In the genomic region with DNA sequence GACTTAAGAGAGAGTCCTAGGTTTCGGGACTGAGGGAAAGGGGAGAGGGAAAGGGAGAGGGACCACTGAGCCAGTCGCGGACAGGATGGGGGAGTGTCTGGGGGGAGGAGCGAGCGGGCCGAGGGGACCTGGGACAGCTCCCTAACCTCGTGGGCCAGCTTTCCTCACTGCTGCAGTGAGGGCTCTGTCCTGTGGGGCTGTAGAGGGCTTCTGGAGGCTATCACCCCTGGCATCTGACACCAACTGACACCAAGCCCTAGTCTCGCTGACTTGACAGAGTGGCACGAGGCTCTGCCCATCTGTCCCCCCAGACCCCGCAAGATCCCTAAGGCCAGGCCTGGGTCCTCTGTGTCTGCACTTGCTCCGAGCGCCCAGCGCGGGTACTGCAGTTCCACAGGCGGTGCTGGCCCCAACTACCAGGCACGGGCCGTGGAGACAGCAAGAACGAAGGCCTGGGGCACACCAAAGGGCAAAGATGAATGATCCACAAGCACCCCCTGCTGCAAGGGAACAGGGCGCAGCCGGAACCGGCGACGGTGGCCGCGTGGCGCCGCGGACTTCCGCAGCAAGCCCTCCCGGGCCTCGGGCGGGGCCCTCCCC, we compare ENCODE assay signal across 8 cellular contexts. TPM values are rescaled to one million over a fixed set of nuclear protein-coding genes. Genes with fewer than 3 reads are reported as not detected.
DNase-seq lines count a peak whose midpoint lies in the region; ATAC-seq and TF ChIP-seq lines count a peak whose summit lies in the region.

No MANE protein-coding gene starts in this region.

- TF ChIP-seq CTCF in BJ (IDR thresholded peaks at IDR 0.05; ENCODE audit: insufficient read depth, low read depth, low read length) (peak; percentile 21; the same call in 1 of the 2 replicates), coronary artery (IDR thresholded peaks at IDR 0.05) (no peak), lung (IDR thresholded peaks at IDR 0.05; ENCODE audit: control extremely low read depth, extremely low read depth) (no peak), GM13977 (IDR thresholded peaks at IDR 0.05; ENCODE audit: extremely low read depth, insufficient read depth, missing control alignments) (no peak)

- WGBS in lung, 2 donors, result 3 to 24% methylated on average over 16 to 32 of the region's 32 CpGs

- no peaks in the 10 kb centered on the region for H3K36me3 ChIP-seq in BJ (ENCODE audit: control insufficient read depth, insufficient read depth, low read length)
- peaks cover 0 to 3% of the 10 kb centered on the region in 2 donors for H3K36me3 ChIP-seq in lung (ENCODE audit: control insufficient read depth in 2 of 2, insufficient read depth in 2 of 2, low read length in 2 of 2)
- peaks cover 0 to 15% (median 3%) of the 10 kb centered on the region in 5 donors for H3K36me3 ChIP-seq in subcutaneous abdominal adipose tissue (ENCODE audit: control insufficient read depth in 5 of 5, insufficient read depth in 5 of 5, low read length in 5 of 5)

- POLR2A ChIA-PET in BJ (lab: Charles Lee), result interaction anchor here (0.6 kb wide), 1 partner anchor 37 kb away, joined by 3 read pairs; no protein-coding TSS in a partner anchor

- H3K27me3 ChIP-seq in BJ (ENCODE audit: control insufficient read depth, insufficient read depth, low read length) (no peaks in the 10 kb centered on the region), lung (ENCODE audit: control insufficient read depth, insufficient read depth) (no peaks in the 10 kb centered on the region), subcutaneous abdominal adipose tissue (ENCODE audit: control insufficient read depth in 5 of 5, insufficient read depth in 4 of 5, low read length in 5 of 5) (peaks cover 3 to 10% (median 5%) of the 10 kb centered on the region in 5 donors)

- DNase-seq in BJ (ENCODE audit: low read depth) (no peak), RPMI8226 (peak; percentile 55), coronary artery (ENCODE audit: low spot score) (no peak), lung (ENCODE audit: low spot score) (no peak), GM13977 (ENCODE audit: low spot score) (no peak)

- H3K27ac ChIP-seq in coronary artery, result peak overlapping the region in 1 of 2 donors; percentile 43
- peak overlapping the region; percentile 66 to 71 for H3K27ac ChIP-seq in lung (ENCODE audit: low read depth in 1 of 2, low read length in 1 of 2)
- H3K27ac ChIP-seq in subcutaneous abdominal adipose tissue (ENCODE audit: low read depth, low read length), result no peak overlapping the region

- peaks cover 0 to 3% of the 10 kb centered on the region in 2 donors for H3K9me3 ChIP-seq in lung (ENCODE audit: control insufficient read depth in 2 of 2, insufficient read depth in 1 of 2, low read length in 1 of 2)
- no peaks in the 10 kb centered on the region for H3K9me3 ChIP-seq in subcutaneous abdominal adipose tissue (ENCODE audit: control insufficient read depth in 5 of 5, low read length in 5 of 5)

- peak; percentile 40 for ATAC-seq in GM18867 (IDR thresholded peaks at IDR 0.05; ENCODE audit: unreplicated experiment)
- ATAC-seq in HG03045 (IDR thresholded peaks at IDR 0.05; ENCODE audit: unreplicated experiment), result peak; percentile 39
- ATAC-seq in lung (ENCODE audit: insufficient read depth, low FRiP score), result no peak

- in situ Hi-C loops in GM13977 (cut with MboI; ENCODE audit: low pct_unique_long_range_greater_than_20kb, low sequenced_read_pairs, unreplicated experiment), result no loop called here

- CTCF ChIA-PET in BJ (lab: Yijun Ruan, JAX), result interaction anchor here (0.8 to 8.8 kb wide), 9 partner anchors 9 to 437 kb away, joined by 3 to 132 read pairs (median 6); a partner anchor contains a TSS

- H3K9ac ChIP-seq in subcutaneous abdominal adipose tissue (ENCODE audit: low read length in 5 of 5), result peak overlapping the region in 4 of 5 donors; percentile 55 to 75 (median 68)

- H3K4me3 ChIP-seq in BJ (ENCODE audit: low read depth, low read length) (peak overlapping the region; percentile 60), coronary artery (peak overlapping the region; percentile 72), lung (peak overlapping the region; percentile 55), subcutaneous abdominal adipose tissue (ENCODE audit: low read depth in 1 of 5, low read length in 5 of 5) (peak overlapping the region; percentile 65 to 73 (median 70))

- H3K4me1 ChIP-seq in lung (ENCODE audit: control insufficient read depth in 2 of 2, insufficient read depth in 2 of 2, low read length in 2 of 2) (no peaks in the 10 kb centered on the region), subcutaneous abdominal adipose tissue (ENCODE audit: control insufficient read depth in 5 of 5, insufficient read depth in 5 of 5, low read length in 5 of 5) (peaks cover 0 to 33% (median 27%) of the 10 kb centered on the region in 5 donors)

RNA-seq across cellular contexts. Expression of a gene that starts 0.5 kb away (rescaled TPM):
- 26.8 and 38.4 TPM in 2 replicates for polyA plus RNA-seq in BJ (2011; rRNA removed)
- polyA minus RNA-seq in BJ (2011; rRNA and poly(A)+ RNA removed), result 11.6 and 19.1 TPM in 2 replicates
- total RNA-seq in lung, result 10 to 100 TPM; 11.3 to 31.6 TPM
- polyA plus RNA-seq in lung, result 10 to 100 TPM; 24.4 to 42.9 TPM

RNA-seq across cellular contexts. Expression of a gene that starts 24.1 kb away (rescaled TPM):
- polyA plus RNA-seq in BJ (2011; rRNA removed) (0.49 and 1.1 TPM in 2 replicates), lung (under 1 TPM; 0.61 to 0.63 TPM)
- polyA minus RNA-seq in BJ (2011; rRNA and poly(A)+ RNA removed), result 0.36 TPM in 1 of 2 replicates, not detected in the other
- total RNA-seq in lung, result 1 to 10 TPM in 1 of 2 donors, under 1 TPM in 1; 0.65 to 1.2 TPM

RNA-seq across cellular contexts. Expression of a gene that starts 24.9 kb away (rescaled TPM):
- polyA plus RNA-seq in BJ (2011; rRNA removed) (284 and 487 TPM in 2 replicates), lung (100 to 1,000 TPM; 104 to 148 TPM)
- 126 and 202 TPM in 2 replicates for polyA minus RNA-seq in BJ (2011; rRNA and poly(A)+ RNA removed)
- 100 to 1,000 TPM in 1 of 2 donors, 10 to 100 TPM in 1; 77.9 to 161 TPM for total RNA-seq in lung

RNA-seq across cellular contexts. Expression of a gene that starts 47.5 kb away (rescaled TPM):
- polyA plus RNA-seq in BJ (2011; rRNA removed), result 0.02 TPM in 1 of 2 replicates, not detected in the other
- not detected in 2 replicates for polyA minus RNA-seq in BJ (2011; rRNA and poly(A)+ RNA removed)
- total RNA-seq in lung, result under 1 TPM; 0.21 to 0.54 TPM
- not detected for polyA plus RNA-seq in lung

RNA-seq across cellular contexts. Expression of a gene that starts 58.6 kb away (rescaled TPM):
- polyA plus RNA-seq in BJ (2011; rRNA removed) (0.36 TPM in 2 replicates), lung (1 to 10 TPM in 1 of 2 donors, under 1 TPM in 1; 0.69 to 1.5 TPM)
- 0.38 and 0.51 TPM in 2 replicates for polyA minus RNA-seq in BJ (2011; rRNA and poly(A)+ RNA removed)
- total RNA-seq in lung, result 1 to 10 TPM; 1.5 to 3.6 TPM
